23 cellular contexts compared by ENCODE assay signal in the genomic region with DNA sequence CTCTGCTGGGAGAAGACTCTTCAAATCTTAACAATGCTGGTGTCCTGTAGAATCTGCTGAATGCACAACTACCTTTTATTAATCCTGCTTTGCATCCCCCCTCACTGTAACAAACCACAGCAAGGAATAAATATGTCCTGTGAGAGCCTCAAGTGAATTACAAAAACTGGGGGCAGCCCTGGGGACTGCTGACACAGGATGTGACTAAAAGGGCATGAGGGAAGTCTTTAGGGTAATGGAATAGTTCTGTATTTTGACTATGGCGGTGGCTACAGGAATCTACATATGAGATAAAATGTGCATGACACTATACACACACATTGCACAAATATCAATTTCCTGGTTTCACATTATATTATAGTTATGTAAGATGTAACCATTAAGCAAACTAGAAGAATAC. TPM values are rescaled to one million over a fixed set of nuclear protein-coding genes. Genes with fewer than 3 reads are reported as not detected.
DNase-seq lines count a peak whose midpoint lies in the region; ATAC-seq and TF ChIP-seq lines count a peak whose summit lies in the region.
"Had no signal": no experiment of that assay in that cellular context is flagged by ENCODE, and none has a peak within 500 bp of the region (broad histone marks: within the 10 kb centered on the region; RNA-seq: fewer than 3 reads in every experiment).

No MANE protein-coding gene starts in this region.

- H3K27ac Mint-ChIP-seq in CD14-positive monocyte = peak overlapping the region in 6 of 7 donors; percentile 43 to 89 (median 84)
- peak overlapping the region in 6 of 8 donors; percentile 7 to 77 (median 41) for H3K27ac Mint-ChIP-seq in CD8-positive, alpha-beta memory T cell
- peak overlapping the region; percentile 57 for H3K27ac Mint-ChIP-seq in activated CD8-positive, alpha-beta T cell treated with anti-CD3 and anti-CD28 coated beads, Interleukin-2, amount 10 ng/mL, durations not matched to agents 7 days and 5 days
- H3K27ac Mint-ChIP-seq in naive thymus-derived CD4-positive, alpha-beta T cell = peak overlapping the region in 2 of 9 donors; percentile 3 to 7
- H3K27ac Mint-ChIP-seq: activated CD4-positive, alpha-beta T cell treated with anti-CD3 and anti-CD28 coated beads, Interleukin-2, amount 10 ng/mL, durations not matched to agents 7 days and 5 days; activated T-helper 2 cell treated with anti-CD3 and anti-CD28 coated beads, Interferon-gamma antibody, Interleukin-2, Interleukin-4, amounts not matched to agents 10 μg/mL and 5 μg/mL and 100 μg/mL, durations not matched to agents 14 hours and 24 hours and 36 hours; nephron had no signal

- H2AFZ ChIP-seq in mammary epithelial cell (ENCODE audit: low read depth, low read length) = no peak overlapping the region

- no peak overlapping the region for H3K4me2 ChIP-seq in mammary epithelial cell (ENCODE audit: insufficient read depth, low read depth, low read length)
- H3K4me2 ChIP-seq: BLaER1 had no signal

- in situ Hi-C loops in mammary epithelial cell (cut with MboI; ENCODE audit: low sequenced_read_pairs in 2 of 2) = no loop called here

- DNase-seq in CD14-positive monocyte (ENCODE audit: low spot score) (peak; percentile 56), posterior vena cava (ENCODE audit: low spot score) (no peak), mammary epithelial cell (no peak), uterus (no peak)
- DNase-seq in CD8-positive, alpha-beta memory T cell = no peak
- no peak for DNase-seq in activated CD8-positive, alpha-beta T cell treated with anti-CD3 and anti-CD28 coated beads, Interleukin-2, amount 10 ng/mL, durations not matched to agents 7 days and 5 days
- DNase-seq in naive thymus-derived CD4-positive, alpha-beta T cell = no peak
- DNase-seq: activated CD4-positive, alpha-beta T cell treated with anti-CD3 and anti-CD28 coated beads, Interleukin-2, amount 10 ng/mL, durations not matched to agents 7 days and 5 days; DND-41; dorsolateral prefrontal cortex; MG63; NCI-H1694; NCI-H446 treated with DMSO at 0.1 percent for 48 hours; NCI-H82; substantia nigra; T-helper 17 cell had no signal

- no peaks in the 10 kb centered on the region for H3K27me3 ChIP-seq in CD8-positive, alpha-beta memory T cell (ENCODE audit: insufficient read depth, low read length, poor library complexity, severe bottlenecking)
- no peaks in the 10 kb centered on the region for H3K27me3 ChIP-seq in naive thymus-derived CD4-positive, alpha-beta T cell (ENCODE audit: control insufficient read depth in 2 of 2, insufficient read depth in 2 of 2, low read length in 2 of 2)
- no peaks in the 10 kb centered on the region for H3K27me3 ChIP-seq in mammary epithelial cell (ENCODE audit: insufficient read depth, low read length)
- no peaks in the 10 kb centered on the region for H3K27me3 ChIP-seq in uterus
- H3K27me3 ChIP-seq: BLaER1, dorsolateral prefrontal cortex, MG63 had no signal

- 100% methylated on average over 1 of the region's 1 CpG for WGBS in mammary epithelial cell (ENCODE audit: low coverage, missing lambda C conversion rate)

- H3K4me3 Mint-ChIP-seq in CD14-positive monocyte = no peak overlapping the region
- H3K4me3 Mint-ChIP-seq in CD8-positive, alpha-beta memory T cell = no peak overlapping the region
- H3K4me3 Mint-ChIP-seq in activated CD8-positive, alpha-beta T cell treated with anti-CD3 and anti-CD28 coated beads, Interleukin-2, amount 10 ng/mL, durations not matched to agents 7 days and 5 days = no peak overlapping the region
- H3K4me3 Mint-ChIP-seq in naive thymus-derived CD4-positive, alpha-beta T cell = no peak overlapping the region
- H3K4me3 Mint-ChIP-seq: activated CD4-positive, alpha-beta T cell treated with anti-CD3 and anti-CD28 coated beads, Interleukin-2, amount 10 ng/mL, durations not matched to agents 7 days and 5 days; nephron; T-helper 17 cell had no signal

- no peaks in the 10 kb centered on the region for H4K20me1 ChIP-seq in mammary epithelial cell (ENCODE audit: insufficient read depth, low read length)

- no peaks in the 10 kb centered on the region for H3K9me3 ChIP-seq in CD8-positive, alpha-beta memory T cell (ENCODE audit: low read length)
- no peaks in the 10 kb centered on the region for H3K9me3 ChIP-seq in naive thymus-derived CD4-positive, alpha-beta T cell (ENCODE audit: control insufficient read depth in 2 of 3, low read length in 3 of 3)
- no peaks in the 10 kb centered on the region for H3K9me3 ChIP-seq in mammary epithelial cell (replicated peaks; ENCODE audit: insufficient read depth, low read length)
- no peaks in the 10 kb centered on the region for H3K9me3 ChIP-seq in uterus
- H3K9me3 ChIP-seq: MG63 had no signal

- H3K9me3 Mint-ChIP-seq in CD14-positive monocyte = peaks cover 0 to 2% (median 0%) of the 10 kb centered on the region in 7 donors
- no peaks in the 10 kb centered on the region for H3K9me3 Mint-ChIP-seq in CD8-positive, alpha-beta memory T cell
- H3K9me3 Mint-ChIP-seq in activated CD8-positive, alpha-beta T cell treated with anti-CD3 and anti-CD28 coated beads, Interleukin-2, amount 10 ng/mL, durations not matched to agents 7 days and 5 days (ENCODE audit: insufficient read depth) = no peaks in the 10 kb centered on the region
- H3K9me3 Mint-ChIP-seq in naive thymus-derived CD4-positive, alpha-beta T cell = no peaks in the 10 kb centered on the region
- H3K9me3 Mint-ChIP-seq: activated CD4-positive, alpha-beta T cell treated with anti-CD3 and anti-CD28 coated beads, Interleukin-2, amount 10 ng/mL, durations not matched to agents 7 days and 5 days; activated T-helper 2 cell treated with anti-CD3 and anti-CD28 coated beads, Interferon-gamma antibody, Interleukin-2, Interleukin-4, amounts not matched to agents 10 μg/mL and 5 μg/mL and 100 μg/mL, durations not matched to agents 14 hours and 24 hours and 36 hours; nephron had no signal

- no peak overlapping the region for H3K27ac ChIP-seq in CD8-positive, alpha-beta memory T cell (ENCODE audit: low read depth, low read length)
- no peak overlapping the region for H3K27ac ChIP-seq in naive thymus-derived CD4-positive, alpha-beta T cell (ENCODE audit: low read depth, low read length)
- H3K27ac ChIP-seq in mammary epithelial cell (ENCODE audit: insufficient read depth, low read depth, low read length) = no peak overlapping the region
- no peak overlapping the region for H3K27ac ChIP-seq in uterus
- H3K27ac ChIP-seq: BLaER1, dorsolateral prefrontal cortex, skin epidermis had no signal

- intact Hi-C loops in CD14-positive monocyte (cut with micrococcal nuclease) (no loop called here), posterior vena cava (cut with DNase I) (no loop called here), mammary epithelial cell (cut with micrococcal nuclease) (no loop called here), uterus (cut with DNase I; ENCODE audit: low total_unique reads) (no loop called here)
- intact Hi-C loops in naive thymus-derived CD4-positive, alpha-beta T cell (cut with micrococcal nuclease) = no loop called here

- H3K27me3 Mint-ChIP-seq in CD14-positive monocyte (ENCODE audit: low read depth in 3 of 3) = peaks cover 0 to 1% (median 0%) of the 10 kb centered on the region in 3 donors
- H3K27me3 Mint-ChIP-seq in CD8-positive, alpha-beta memory T cell = no peaks in the 10 kb centered on the region
- no peaks in the 10 kb centered on the region for H3K27me3 Mint-ChIP-seq in activated CD8-positive, alpha-beta T cell treated with anti-CD3 and anti-CD28 coated beads, Interleukin-2, amount 10 ng/mL, durations not matched to agents 7 days and 5 days (ENCODE audit: low read depth)
- no peaks in the 10 kb centered on the region for H3K27me3 Mint-ChIP-seq in naive thymus-derived CD4-positive, alpha-beta T cell
- H3K27me3 Mint-ChIP-seq: activated CD4-positive, alpha-beta T cell treated with anti-CD3 and anti-CD28 coated beads, Interleukin-2, amount 10 ng/mL, durations not matched to agents 7 days and 5 days; T-helper 17 cell had no signal

- H3K9ac ChIP-seq in mammary epithelial cell (ENCODE audit: insufficient read depth, low read length) = no peak overlapping the region
- H3K9ac ChIP-seq: BLaER1 had no signal

- peaks cover 10% of the 10 kb centered on the region for H3K4me1 Mint-ChIP-seq in CD14-positive monocyte
- peaks cover 49 to 86% (median 62%) of the 10 kb centered on the region in 3 donors for H3K4me1 Mint-ChIP-seq in CD8-positive, alpha-beta memory T cell
- peaks cover 33% of the 10 kb centered on the region for H3K4me1 Mint-ChIP-seq in activated CD8-positive, alpha-beta T cell treated with anti-CD3 and anti-CD28 coated beads, Interleukin-2, amount 10 ng/mL, durations not matched to agents 7 days and 5 days (ENCODE audit: low read depth)
- H3K4me1 Mint-ChIP-seq in naive thymus-derived CD4-positive, alpha-beta T cell = peaks cover 23 to 78% (median 55%) of the 10 kb centered on the region in 7 donors

- dilution Hi-C loops in mammary epithelial cell (cut with HindIII; ENCODE audit: low sequenced_read_pairs) = no loop called here

- H3K4me3 ChIP-seq in CD8-positive, alpha-beta memory T cell (ENCODE audit: low read length) = no peak overlapping the region
- H3K4me3 ChIP-seq in naive thymus-derived CD4-positive, alpha-beta T cell (ENCODE audit: low read length) = no peak overlapping the region
- H3K4me3 ChIP-seq in mammary epithelial cell (replicated peaks in 1 of 3; ENCODE audit: insufficient read depth in 1 of 3, low read depth in 2 of 3, low read length in 3 of 3) = no peak overlapping the region
- H3K4me3 ChIP-seq in uterus = no peak overlapping the region
- H3K4me3 ChIP-seq: BLaER1, dorsolateral prefrontal cortex, K562, MG63, skin epidermis had no signal

- H3K36me3 Mint-ChIP-seq in CD14-positive monocyte = peaks cover 46 to 54% of the 10 kb centered on the region in 2 donors
- peaks cover 0 to 49% (median 8%) of the 10 kb centered on the region in 3 donors for H3K36me3 Mint-ChIP-seq in CD8-positive, alpha-beta memory T cell
- peaks cover 26% of the 10 kb centered on the region for H3K36me3 Mint-ChIP-seq in activated CD8-positive, alpha-beta T cell treated with anti-CD3 and anti-CD28 coated beads, Interleukin-2, amount 10 ng/mL, durations not matched to agents 7 days and 5 days (ENCODE audit: low read depth)
- H3K36me3 Mint-ChIP-seq in naive thymus-derived CD4-positive, alpha-beta T cell = peaks cover 0 to 21% (median 15%) of the 10 kb centered on the region in 5 donors

- CTCF ChIA-PET in CD8-positive, alpha-beta memory T cell (lab: Charles Lee) = no interaction called here
- CTCF ChIA-PET in activated CD8-positive, alpha-beta T cell treated with anti-CD3 and anti-CD28 coated beads, Interleukin-2, amount 10 ng/mL, durations not matched to agents 7 days and 5 days (lab: Charles Lee) = interaction anchor here (1.3 kb wide), 1 partner anchor 25 kb away, joined by 3 read pairs; no protein-coding TSS in a partner anchor
- CTCF ChIA-PET in naive thymus-derived CD4-positive, alpha-beta T cell (lab: Charles Lee) = no interaction called here
- CTCF ChIA-PET in mammary epithelial cell (lab: Charles Lee; ENCODE audit: low non-redundant PET) = no interaction called here

- H3K4me1 ChIP-seq in CD8-positive, alpha-beta memory T cell (ENCODE audit: insufficient read depth, low read length) = no peaks in the 10 kb centered on the region
- H3K4me1 ChIP-seq in naive thymus-derived CD4-positive, alpha-beta T cell (ENCODE audit: control insufficient read depth in 2 of 2, insufficient read depth in 2 of 2, low read length in 2 of 2) = no peaks in the 10 kb centered on the region
- H3K4me1 ChIP-seq in mammary epithelial cell (ENCODE audit: insufficient read depth, low read length) = peaks cover 1% of the 10 kb centered on the region
- H3K4me1 ChIP-seq in uterus = no peaks in the 10 kb centered on the region

- POLR2A ChIA-PET in CD8-positive, alpha-beta memory T cell (lab: Charles Lee) = no interaction called here
- POLR2A ChIA-PET in activated CD8-positive, alpha-beta T cell treated with anti-CD3 and anti-CD28 coated beads, Interleukin-2, amount 10 ng/mL, durations not matched to agents 7 days and 5 days (lab: Charles Lee) = no interaction called here
- POLR2A ChIA-PET in naive thymus-derived CD4-positive, alpha-beta T cell (lab: Charles Lee) = no interaction called here

- H3K79me2 ChIP-seq in mammary epithelial cell (ENCODE audit: insufficient read depth, low read length) = peaks cover 99% of the 10 kb centered on the region

- no peak for TF ChIP-seq POLR2A in uterus (IDR thresholded peaks at IDR 0.05)

- no peak for ATAC-seq in activated CD8-positive, alpha-beta T cell treated with anti-CD3 and anti-CD28 coated beads, Interleukin-2, amount 10 ng/mL, durations not matched to agents 7 days and 5 days
- ATAC-seq in naive thymus-derived CD4-positive, alpha-beta T cell = peak; percentile 61
- ATAC-seq in GM19035 (IDR thresholded peaks at IDR 0.05; ENCODE audit: unreplicated experiment) = no peak
- ATAC-seq: SK-N-SH treated with all-trans-retinoic acid at 6 μM for 48 hours, T-helper 17 cell had no signal

- H3K36me3 ChIP-seq in CD8-positive, alpha-beta memory T cell (ENCODE audit: insufficient read depth, low read length) = peaks cover 14% of the 10 kb centered on the region
- peaks cover 0 to 8% (median 0%) of the 10 kb centered on the region in 3 experiments for H3K36me3 ChIP-seq in naive thymus-derived CD4-positive, alpha-beta T cell (ENCODE audit: control insufficient read depth in 2 of 3, insufficient read depth in 3 of 3, low read length in 3 of 3)
- H3K36me3 ChIP-seq in mammary epithelial cell (ENCODE audit: insufficient read depth, low read length) = peaks cover 11% of the 10 kb centered on the region
- H3K36me3 ChIP-seq in uterus = no peaks in the 10 kb centered on the region
- H3K36me3 ChIP-seq: MG63 had no signal

- no peak for TF ChIP-seq CTCF in CD14-positive monocyte (IDR thresholded peaks at IDR 0.05)
- no peak for TF ChIP-seq CTCF in mammary epithelial cell (conservative IDR thresholded peaks at IDR 0.05 in 1 of 2, IDR thresholded peaks at IDR 0.05 in 1 of 2; ENCODE audit: extremely low read depth in 1 of 2, insufficient read depth in 1 of 2, low read depth in 1 of 2, low read length in 2 of 2)
- TF ChIP-seq CTCF in uterus (IDR thresholded peaks at IDR 0.05) = no peak

- no TSS peak for BruUV-seq in mammary epithelial cell (replicated peaks; lab: Mats Ljungman, UMichigan)

RNA-seq across cellular contexts. Expression of gene KCTD7, which starts 45.0 kb away (rescaled TPM):
- 1 to 10 TPM; 1.8 to 2.7 TPM for polyA plus RNA-seq in CD14-positive monocyte
- total RNA-seq in CD8-positive, alpha-beta memory T cell = 10 to 100 TPM; 11.6 to 12.5 TPM
- polyA plus RNA-seq in CD8-positive, alpha-beta memory T cell = 17.1 TPM
- 10 to 100 TPM; 31.1 to 32.6 TPM for total RNA-seq in activated CD8-positive, alpha-beta T cell treated with anti-CD3 and anti-CD28 coated beads, Interleukin-2, amount 10 ng/mL, durations not matched to agents 7 days and 5 days
- 10 to 100 TPM; 22.9 to 43.6 (median 33.8) TPM for total RNA-seq in naive thymus-derived CD4-positive, alpha-beta T cell
- 10 to 100 TPM; 10.4 to 14.4 TPM for polyA plus RNA-seq in naive thymus-derived CD4-positive, alpha-beta T cell
- 10 to 100 TPM in 1 of 2 donors, 1 to 10 TPM in 1; 8.8 to 10.1 TPM for total RNA-seq in posterior vena cava
- 1 to 10 TPM; 3.6 to 7.3 TPM for total RNA-seq in mammary epithelial cell
- polyA plus RNA-seq in mammary epithelial cell = 4.3 TPM
- 2.9 TPM for polyA minus RNA-seq in mammary epithelial cell
- total RNA-seq in uterus = 10 to 100 TPM in 3 of 4 donors, 1 to 10 TPM in 1; 8.7 to 23.5 (median 17.8) TPM
